Comparison of ENCODE assay signal across 12 cellular contexts in the genomic region with DNA sequence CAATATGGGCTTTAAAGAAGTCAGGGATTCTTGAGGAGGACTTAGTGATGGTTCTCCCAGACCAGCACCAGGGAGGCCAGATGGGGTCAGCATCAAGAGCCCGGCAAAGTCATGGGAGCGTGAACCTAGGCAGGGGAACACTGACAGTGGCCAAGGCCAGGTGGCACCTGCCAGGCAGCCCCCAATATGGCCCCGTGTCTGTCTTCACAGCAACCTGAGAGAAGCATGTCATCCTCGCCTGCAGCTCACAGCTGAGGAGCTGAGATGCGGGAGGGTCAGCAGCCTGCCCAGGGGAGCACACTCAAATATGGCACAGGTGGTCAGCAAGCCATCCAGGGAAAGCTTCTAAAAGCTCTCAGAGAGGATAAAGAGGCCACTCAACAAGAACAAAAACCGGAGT.
DNase-seq lines count a peak whose midpoint lies in the region; ATAC-seq lines count a peak whose summit lies in the region.
"Had no signal": no experiment of that assay in that cellular context is flagged by ENCODE, and none has a peak within 500 bp of the region (broad histone marks: within the 10 kb centered on the region; RNA-seq: fewer than 3 reads in every experiment).

No MANE protein-coding gene starts in this region.

- peak in 2 of 3 experiments; percentile 10 to 28 for DNase-seq in NCI-H1417 (lab: John Stamatoyannopoulos, UW)
- DNase-seq in NCI-H1417 treated with DMSO at 0.1 percent for 48 hours (lab: John Stamatoyannopoulos, UW): no peak
- peak; percentile 59 to 81 for DNase-seq in NCI-H524 (lab: John Stamatoyannopoulos, UW)
- peak; percentile 17 for DNase-seq in islet precursor cell
- peak; percentile 19 for DNase-seq in sciatic nerve (ENCODE audit: low spot score)
- DNase-seq in NCI-H774 (lab: John Stamatoyannopoulos, UW): no peak
- DNase-seq: 8988T; CD4-positive, CD25-positive, alpha-beta regulatory T cell; DMS53; H7 had no signal

- intact Hi-C loops in sciatic nerve (cut with DNase I): no loop called here

- ATAC-seq in sciatic nerve (no peak), GM19397 (IDR thresholded peaks at IDR 0.05; ENCODE audit: unreplicated experiment) (no peak)
- ATAC-seq: GM23338 had no signal

Comparison
In these comparisons a context has a peak if more than half of its experiments do, and no peak if none do; other contexts are left out.
1. DNase-seq: peak in NCI-H1417 (2 of 3), NCI-H524 (2 of 2), islet precursor cell (single experiment) and sciatic nerve (single experiment); none in NCI-H1417 treated with DMSO at 0.1 percent for 48 hours (single experiment) and NCI-H774 (single experiment).